ENCODE assay signal across 8 cellular contexts in genomic region chr2:241272298-241272721, GRCh38. TPM values are rescaled to one million over a fixed set of nuclear protein-coding genes. Genes with fewer than 3 reads are reported as not detected.
DNase-seq lines count a peak whose midpoint lies in the region; ATAC-seq and TF ChIP-seq lines count a peak whose summit lies in the region.

No MANE protein-coding gene starts in this region.

- H3K9me3 ChIP-seq in mucosa of descending colon, result no peaks in the 10 kb centered on the region

- peaks cover 14% of the 10 kb centered on the region for H3K4me1 ChIP-seq in mucosa of descending colon (ENCODE audit: low read depth)

- no peaks in the 10 kb centered on the region for H3K36me3 ChIP-seq in mucosa of descending colon (ENCODE audit: low read depth)

- peak; percentile 4 for DNase-seq in NCI-H1436 (lab: John Stamatoyannopoulos, UW)
- no peak for DNase-seq in NCI-H1436 treated with DMSO at 0.1 percent for 48 hours (lab: John Stamatoyannopoulos, UW)
- DNase-seq in SW480 (ENCODE audit: low spot score), result peak; percentile 16
- peak; percentile 12 for DNase-seq in effector CD4-positive, alpha-beta T cell
- DNase-seq in mucosa of descending colon, result peak; percentile 40 to 72 (median 64)
- DNase-seq in SHP77 (lab: John Stamatoyannopoulos, UW), result no peak
- DNase-seq in DMS153 (lab: John Stamatoyannopoulos, UW), result no peak

- intact Hi-C loops in mucosa of descending colon (cut with DNase I, micrococcal nuclease), result no loop called here

- TF ChIP-seq CTCF in mucosa of descending colon (IDR thresholded peaks at IDR 0.05), result no peak

- peak overlapping the region; percentile 91 for H3K4me3 ChIP-seq in mucosa of descending colon

- ATAC-seq in HG02759 (IDR thresholded peaks at IDR 0.05; ENCODE audit: unreplicated experiment) (peak; percentile 42), mucosa of descending colon (peak; percentile 53)

RNA-seq across cellular contexts. Expression of gene HDLBP, which starts 43.2 kb away (rescaled TPM):
- 100 to 1,000 TPM; 363 to 417 (median 379) TPM for total RNA-seq in mucosa of descending colon

RNA-seq across cellular contexts. Expression of gene SEPTIN2, which starts 43.4 kb away (rescaled TPM):
- total RNA-seq in mucosa of descending colon, result 100 to 1,000 TPM; 185 to 262 (median 221) TPM

Comparison
In these comparisons a context has a peak if more than half of its experiments do, and no peak if none do; other contexts are left out.
1. DNase-seq: peak in NCI-H1436 (single experiment), SW480 (single experiment), effector CD4-positive, alpha-beta T cell (single experiment) and mucosa of descending colon (3 of 3); none in NCI-H1436 treated with DMSO at 0.1 percent for 48 hours (single experiment), SHP77 (0 of 2) and DMS153 (single experiment).